17 cellular contexts compared by ENCODE assay signal in the genomic region with DNA sequence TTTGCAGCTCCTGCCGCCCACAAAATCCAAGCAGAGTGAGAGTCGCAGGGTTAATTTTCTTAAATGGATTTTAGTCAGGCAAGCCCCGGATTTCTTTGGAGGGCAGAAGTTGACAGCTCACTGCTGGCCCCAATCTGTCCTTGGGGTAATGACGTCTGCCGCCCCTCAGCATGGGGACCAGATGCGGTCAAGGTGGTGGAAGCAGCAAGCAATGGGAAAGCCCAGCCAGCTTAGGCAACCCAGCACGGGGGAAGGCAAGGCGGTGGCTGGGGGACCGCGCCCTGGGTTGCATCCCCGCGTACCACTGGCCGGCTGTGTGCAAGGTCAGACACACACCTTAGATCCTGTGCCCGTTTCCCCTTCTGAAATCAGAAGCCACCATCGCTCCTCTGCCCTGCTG.
"Had no signal": no experiment of that assay in that cellular context is flagged by ENCODE, and none has a peak within 500 bp of the region (broad histone marks: within the 10 kb centered on the region; RNA-seq: fewer than 3 reads in every experiment).

No MANE protein-coding gene starts in this region.

- H3K9me3 ChIP-seq: colonic mucosa, thyroid gland, vagina had no signal

- DNase-seq: activated CD4-positive, alpha-beta T cell treated with anti-CD3 and anti-CD28 coated beads for 4 hours; activated CD8-positive, alpha-beta T cell treated with anti-CD3 and anti-CD28 coated beads for 36 hours; activated effector memory CD4-positive, alpha-beta T cell treated with Interleukin-2 at 50 U/mL for 16 hours; activated naive CD4-positive, alpha-beta T cell treated with anti-CD3 and anti-CD28 coated beads, Interleukin-2, amount 50 U/mL, for 16 hours; activated T-cell treated with anti-CD3 and anti-CD28 coated beads, Interleukin-2, amount 50 U/mL, for 4 hours; caudate nucleus; colonic mucosa; hippocampal formation; mesendoderm; stimulated activated CD4-positive, alpha-beta T cell treated with anti-CD3 and anti-CD28 coated beads, Interleukin-12 subunit alpha, Interleukin-12 subunit beta, amount 100 ng/mL, for 4 hours; stimulated activated CD4-positive, alpha-beta T cell treated with anti-CD3 and anti-CD28 coated beads, Interleukin-2, amount 100 ng/mL, for 48 hours; stimulated activated naive B cell treated with anti-CD40 and anti-IgM and Interleukin-4, amounts not matched to agents 10 μg/mL and 1 μg/mL and 100 μg/mL, for 72 hours; thyroid gland had no signal

- H3K9me3 Mint-ChIP-seq: activated CD8-positive, alpha-beta T cell treated with anti-CD3 and anti-CD28 coated beads for 36 hours; T-helper 1 cell treated with Interleukin-12 subunit alpha and Interleukin-12 subunit beta and Interleukin-4 antibody, amounts not matched to agents 30 μg/mL and 1 μg/mL, for 36 hours had no signal

- H3K27me3 ChIP-seq: colonic mucosa, thyroid gland, vagina had no signal

- H3K4me1 ChIP-seq: colonic mucosa, thyroid gland, vagina had no signal

- H3K36me3 ChIP-seq: colonic mucosa, thyroid gland, vagina had no signal

- H3K4me3 ChIP-seq: colonic mucosa, thyroid gland, vagina had no signal

- H3K4me1 Mint-ChIP-seq: stimulated activated naive B cell treated with anti-CD40 and anti-IgM and Interleukin-4, amounts not matched to agents 10 μg/mL and 1 μg/mL and 100 μg/mL, for 72 hours had no signal

- H3K27ac Mint-ChIP-seq: activated CD8-positive, alpha-beta T cell treated with anti-CD3 and anti-CD28 coated beads for 36 hours; natural killer cell treated with Interleukin-12 subunit alpha and Interleukin-12 subunit beta and Interleukin-15 and Interleukin-18, amount 100 ng/mL, for 72 hours; stimulated activated naive B cell treated with anti-CD40 and anti-IgM and Interleukin-4, amounts not matched to agents 10 μg/mL and 1 μg/mL and 100 μg/mL, for 72 hours; T-helper 1 cell treated with Interleukin-12 subunit alpha and Interleukin-12 subunit beta and Interleukin-4 antibody, amounts not matched to agents 30 μg/mL and 1 μg/mL, for 36 hours had no signal

- H3K4me3 Mint-ChIP-seq: activated CD8-positive, alpha-beta T cell treated with anti-CD3 and anti-CD28 coated beads for 36 hours; activated T-cell treated with anti-CD3 and anti-CD28 coated beads, Interleukin-2, amount 50 U/mL, for 4 hours; natural killer cell treated with Interleukin-12 subunit alpha and Interleukin-12 subunit beta and Interleukin-15 and Interleukin-18, amount 100 ng/mL, for 72 hours; stimulated activated naive B cell treated with anti-CD40 and anti-IgM and Interleukin-4, amounts not matched to agents 10 μg/mL and 1 μg/mL and 100 μg/mL, for 72 hours; T-helper 1 cell treated with Interleukin-12 subunit alpha and Interleukin-12 subunit beta and Interleukin-4 antibody, amounts not matched to agents 30 μg/mL and 1 μg/mL, for 36 hours had no signal

- H3K36me3 Mint-ChIP-seq: natural killer cell treated with Interleukin-12 subunit alpha and Interleukin-12 subunit beta and Interleukin-15 and Interleukin-18, amount 100 ng/mL, for 72 hours; stimulated activated naive B cell treated with anti-CD40 and anti-IgM and Interleukin-4, amounts not matched to agents 10 μg/mL and 1 μg/mL and 100 μg/mL, for 72 hours had no signal

- H3K27ac ChIP-seq: colonic mucosa, thyroid gland, vagina had no signal

- ATAC-seq: activated CD8-positive, alpha-beta T cell treated with anti-CD3 and anti-CD28 coated beads for 36 hours; activated T-cell treated with anti-CD3 and anti-CD28 coated beads, Interleukin-2, amount 50 U/mL, for 4 hours; esophagus mucosa; natural killer cell treated with Interleukin-12 subunit alpha and Interleukin-12 subunit beta and Interleukin-15 and Interleukin-18, amount 100 ng/mL, for 72 hours; stimulated activated naive B cell treated with anti-CD40 and anti-IgM and Interleukin-4, amounts not matched to agents 10 μg/mL and 1 μg/mL and 100 μg/mL, for 72 hours had no signal
